11 cellular contexts compared by ENCODE assay signal in genomic region chr12:104218935-104219334, GRCh38. TPM values are rescaled to one million over a fixed set of nuclear protein-coding genes. Genes with fewer than 3 reads are reported as not detected.
DNase-seq lines count a peak whose midpoint lies in the region; ATAC-seq lines count a peak whose summit lies in the region.
"Had no signal": no experiment of that assay in that cellular context is flagged by ENCODE, and none has a peak within 500 bp of the region (broad histone marks: within the 10 kb centered on the region; RNA-seq: fewer than 3 reads in every experiment).

No MANE protein-coding gene starts in this region.

- H3K9me3 ChIP-seq in SJSA1 (replicated peaks) = no peaks in the 10 kb centered on the region; the same call in 1 of the 2 replicates

- ATAC-seq in esophagus mucosa (peak; percentile 36), HG02981 (IDR thresholded peaks at IDR 0.05; ENCODE audit: unreplicated experiment) (no peak), GM19035 (IDR thresholded peaks at IDR 0.05; ENCODE audit: unreplicated experiment) (no peak)

- H3K27me3 ChIP-seq in SJSA1 (replicated peaks) = no peaks in the 10 kb centered on the region

- H3K27ac ChIP-seq in SJSA1 = peak overlapping the region; percentile 97
- H3K27ac ChIP-seq: KMS-11 had no signal

- H3K4me1 ChIP-seq in SJSA1 (replicated peaks) = peaks cover 42% of the 10 kb centered on the region

- H3K4me3 ChIP-seq in SJSA1 = no peak overlapping the region

- H3K36me3 ChIP-seq in SJSA1 = no peaks in the 10 kb centered on the region

- DNase-seq in EH (ENCODE audit: low read depth) (peak; percentile 77), SJSA1 (ENCODE audit: low read depth in 1 of 2, low spot score in 2 of 2) (no peak), renal cortical epithelial cell (ENCODE audit: low read depth) (peak; percentile 35), cerebellum (ENCODE audit: low spot score) (no peak), GDM1 (lab: John Stamatoyannopoulos, UW) (no peak)
- DNase-seq: GOT3, left cardiac atrium had no signal

RNA-seq across cellular contexts. Expression of gene TXNRD1, which starts 3.4 kb away (rescaled TPM):
- total RNA-seq in SJSA1 (2014; rRNA removed; shearing (Covaris generic)) = 294 and 378 TPM in 2 replicates
- total RNA-seq in esophagus mucosa (8.7 TPM), renal cortical epithelial cell (151 and 438 TPM in 2 replicates), cerebellum (53.3 TPM)

Comparison
In these comparisons a context has a peak if more than half of its experiments do, and no peak if none do; other contexts are left out.
1. DNase-seq: peak in EH (single experiment) and renal cortical epithelial cell (single experiment); none in SJSA1 (0 of 2), cerebellum (single experiment) and GDM1 (single experiment).